Comparison of ENCODE assay signal across 1 cellular context in the genomic region with DNA sequence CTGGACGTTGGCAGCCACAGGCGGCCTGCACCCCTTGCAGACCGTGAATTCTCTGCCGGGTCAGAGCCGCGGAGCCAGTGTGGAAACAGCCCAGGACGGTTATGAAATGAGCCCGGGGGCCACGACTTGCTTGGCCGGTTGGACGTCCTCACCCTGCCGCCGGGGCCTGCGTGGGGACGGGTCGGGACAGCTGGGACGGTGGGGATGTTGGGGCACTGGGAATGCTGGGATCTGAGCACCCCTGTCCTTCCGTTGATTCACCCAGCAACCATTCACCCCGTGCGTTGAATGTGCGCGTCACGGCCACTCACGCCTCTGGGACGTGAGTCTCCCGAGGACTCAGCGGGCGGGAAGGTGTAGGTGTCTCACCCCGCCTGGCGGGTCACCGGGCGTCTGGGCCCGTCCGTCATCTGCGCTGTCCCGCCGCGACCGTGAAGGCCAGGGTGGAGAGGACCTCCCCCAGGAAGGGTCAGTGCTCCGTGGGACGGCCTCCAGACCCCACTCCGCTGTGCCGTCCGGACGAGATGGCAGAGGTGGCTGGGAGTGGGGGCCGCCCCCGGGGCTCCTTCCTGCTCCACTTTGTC.
TF ChIP-seq lines count a peak whose summit lies in the region.

No MANE protein-coding gene starts in this region.

TF ChIP-seq in HepG2, 621 proteins besides CTCF, POLR2A, EP300 and RAD21 (continued from another document):
- 0 out of 2 replicates have a peak, but pooled peaks have one; percentile 8 for TF ChIP-seq HNRNPL (IDR thresholded peaks at IDR 0.05; ENCODE audit: low read depth, low read length)
- peak; percentile 40; the same call in 1 of the 2 replicates for TF ChIP-seq ZFP91 (CRISPR knock-in tag; IDR thresholded peaks at IDR 0.05; ENCODE audit: borderline replicate concordance)
- 0 out of 2 replicates have a peak, but pooled peaks have one; percentile 53 for TF ChIP-seq MEIS1 (CRISPR knock-in tag; IDR thresholded peaks at IDR 0.05; ENCODE audit: borderline replicate concordance)
- TF ChIP-seq ZNF776 (CRISPR knock-in tag; IDR thresholded peaks at IDR 0.05): peak; percentile 70
- TF ChIP-seq CREB1 (IDR thresholded peaks at IDR 0.05): peak; percentile 50; the same call in 1 of the 2 replicates
- TF ChIP-seq CREB1 (CRISPR knock-in tag; IDR thresholded peaks at IDR 0.05): no peak
- no peak for TF ChIP-seq SRY (CRISPR knock-in tag; IDR thresholded peaks at IDR 0.05)
- TF ChIP-seq ZNF782 (CRISPR knock-in tag; IDR thresholded peaks at IDR 0.05; ENCODE audit: borderline replicate concordance): peak; percentile 51; the same call in 1 of the 2 replicates
- peak; percentile 36; the same call in 1 of the 2 replicates for TF ChIP-seq GABPB1 (CRISPR knock-in tag; IDR thresholded peaks at IDR 0.05)
- TF ChIP-seq RFX5 (IDR thresholded peaks at IDR 0.05; ENCODE audit: low read depth, low read length): peak; percentile 68
- TF ChIP-seq, protein P1, sequence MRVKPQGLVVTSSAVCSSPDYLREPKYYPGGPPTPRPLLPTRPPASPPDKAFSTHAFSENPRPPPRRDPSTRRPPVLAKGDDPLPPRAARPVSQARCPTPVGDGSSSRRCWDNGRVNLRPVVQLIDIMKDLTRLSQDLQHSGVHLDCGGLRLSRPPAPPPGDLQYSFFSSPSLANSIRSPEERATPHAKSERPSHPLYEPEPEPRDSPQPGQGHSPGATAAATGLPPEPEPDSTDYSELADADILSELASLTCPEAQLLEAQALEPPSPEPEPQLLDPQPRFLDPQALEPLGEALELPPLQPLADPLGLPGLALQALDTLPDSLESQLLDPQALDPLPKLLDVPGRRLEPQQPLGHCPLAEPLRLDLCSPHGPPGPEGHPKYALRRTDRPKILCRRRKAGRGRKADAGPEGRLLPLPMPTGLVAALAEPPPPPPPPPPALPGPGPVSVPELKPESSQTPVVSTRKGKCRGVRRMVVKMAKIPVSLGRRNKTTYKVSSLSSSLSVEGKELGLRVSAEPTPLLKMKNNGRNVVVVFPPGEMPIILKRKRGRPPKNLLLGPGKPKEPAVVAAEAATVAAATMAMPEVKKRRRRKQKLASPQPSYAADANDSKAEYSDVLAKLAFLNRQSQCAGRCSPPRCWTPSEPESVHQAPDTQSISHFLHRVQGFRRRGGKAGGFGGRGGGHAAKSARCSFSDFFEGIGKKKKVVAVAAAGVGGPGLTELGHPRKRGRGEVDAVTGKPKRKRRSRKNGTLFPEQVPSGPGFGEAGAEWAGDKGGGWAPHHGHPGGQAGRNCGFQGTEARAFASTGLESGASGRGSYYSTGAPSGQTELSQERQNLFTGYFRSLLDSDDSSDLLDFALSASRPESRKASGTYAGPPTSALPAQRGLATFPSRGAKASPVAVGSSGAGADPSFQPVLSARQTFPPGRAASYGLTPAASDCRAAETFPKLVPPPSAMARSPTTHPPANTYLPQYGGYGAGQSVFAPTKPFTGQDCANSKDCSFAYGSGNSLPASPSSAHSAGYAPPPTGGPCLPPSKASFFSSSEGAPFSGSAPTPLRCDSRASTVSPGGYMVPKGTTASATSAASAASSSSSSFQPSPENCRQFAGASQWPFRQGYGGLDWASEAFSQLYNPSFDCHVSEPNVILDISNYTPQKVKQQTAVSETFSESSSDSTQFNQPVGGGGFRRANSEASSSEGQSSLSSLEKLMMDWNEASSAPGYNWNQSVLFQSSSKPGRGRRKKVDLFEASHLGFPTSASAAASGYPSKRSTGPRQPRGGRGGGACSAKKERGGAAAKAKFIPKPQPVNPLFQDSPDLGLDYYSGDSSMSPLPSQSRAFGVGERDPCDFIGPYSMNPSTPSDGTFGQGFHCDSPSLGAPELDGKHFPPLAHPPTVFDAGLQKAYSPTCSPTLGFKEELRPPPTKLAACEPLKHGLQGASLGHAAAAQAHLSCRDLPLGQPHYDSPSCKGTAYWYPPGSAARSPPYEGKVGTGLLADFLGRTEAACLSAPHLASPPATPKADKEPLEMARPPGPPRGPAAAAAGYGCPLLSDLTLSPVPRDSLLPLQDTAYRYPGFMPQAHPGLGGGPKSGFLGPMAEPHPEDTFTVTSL (CRISPR knock-in tag; IDR thresholded peaks at IDR 0.05; ENCODE audit: borderline replicate concordance): peak; percentile 64; the same call in 1 of the 2 replicates
- TF ChIP-seq ZNF121 (CRISPR knock-in tag; IDR thresholded peaks at IDR 0.05): 0 out of 2 replicates have a peak, but pooled peaks have one; percentile 10
